ENCODE assay signal across 7 cellular contexts in genomic region chr10:79266092-79266491, GRCh38.
DNase-seq lines count a peak whose midpoint lies in the region; ATAC-seq and TF ChIP-seq lines count a peak whose summit lies in the region.

No MANE protein-coding gene starts in this region.

- no peaks in the 10 kb centered on the region for H3K4me1 Mint-ChIP-seq in Caco-2 (ENCODE audit: low read depth, unreplicated experiment)

- TF ChIP-seq CTCF in liver (IDR thresholded peaks at IDR 0.05; ENCODE audit: low read depth, low read length, missing input control) (no peak), Caco-2 (IDR thresholded peaks at IDR 0.05; ENCODE audit: insufficient read depth in 1 of 2, low read depth in 1 of 2, low read length in 1 of 2, severe bottlenecking in 1 of 2, unreplicated experiment in 1 of 2) (no peak)

- ATAC-seq in GM19023 (IDR thresholded peaks at IDR 0.05; ENCODE audit: unreplicated experiment) (peak; percentile 27), HG02884 (IDR thresholded peaks at IDR 0.05; ENCODE audit: unreplicated experiment) (peak; percentile 14)

- no peaks in the 10 kb centered on the region for H3K9me3 Mint-ChIP-seq in Caco-2 (ENCODE audit: unreplicated experiment)

- H3K4me3 Mint-ChIP-seq in Caco-2 (ENCODE audit: unreplicated experiment), result no peak overlapping the region

- no peaks in the 10 kb centered on the region for H3K9me3 ChIP-seq in liver (ENCODE audit: control insufficient read depth in 4 of 4, low read length in 3 of 4)
- H3K9me3 ChIP-seq in Caco-2, result no peaks in the 10 kb centered on the region

- BruUV-seq in Caco-2 (replicated peaks; lab: Mats Ljungman, UMichigan), result no TSS peak

- H3K9ac ChIP-seq in liver (ENCODE audit: low read depth in 1 of 2, low read length in 2 of 2), result no peak overlapping the region

- H3K27me3 Mint-ChIP-seq in Caco-2 (ENCODE audit: insufficient read depth, unreplicated experiment), result no peaks in the 10 kb centered on the region

- 76% methylated on average over 6 of the region's 6 CpGs for WGBS in liver

- H3K4me1 ChIP-seq in liver (ENCODE audit: control insufficient read depth in 4 of 4, insufficient read depth in 4 of 4, low read length in 3 of 4) (peaks cover 1 to 22% (median 4%) of the 10 kb centered on the region in 4 donors), Caco-2 (peaks cover 14% of the 10 kb centered on the region)

- H3K36me3 ChIP-seq in liver (ENCODE audit: control insufficient read depth in 4 of 4, insufficient read depth in 3 of 4, low read depth in 1 of 4, low read length in 3 of 4), result peaks cover 0 to 4% (median 0%) of the 10 kb centered on the region in 4 donors
- peaks cover 2% of the 10 kb centered on the region for H3K36me3 ChIP-seq in Caco-2 (ENCODE audit: control insufficient read depth, insufficient read depth, low read length)

- intact Hi-C loops in Caco-2 (cut with micrococcal nuclease; ENCODE audit: unreplicated experiment), result no loop called here

- TF ChIP-seq RAD21 in liver (IDR thresholded peaks at IDR 0.05), result no peak

- H3K4me3 ChIP-seq in liver (ENCODE audit: low read depth in 1 of 3, low read length in 3 of 3) (no peak overlapping the region), Caco-2 (ENCODE audit: low read depth, low read length) (no peak overlapping the region)

- no peaks in the 10 kb centered on the region for H3K27me3 ChIP-seq in liver (ENCODE audit: control insufficient read depth in 4 of 4, insufficient read depth in 4 of 4, low read length in 3 of 4)
- H3K27me3 ChIP-seq in Caco-2 (replicated peaks; ENCODE audit: control insufficient read depth, insufficient read depth, low read length), result no peaks in the 10 kb centered on the region

- CTCF ChIA-PET in Caco-2 (lab: Charles Lee), result no interaction called here

- H3K27ac ChIP-seq in liver (ENCODE audit: low read depth in 1 of 2, low read length in 2 of 2), result peak overlapping the region; percentile 77 to 80

- peak; percentile 59 for DNase-seq in UCSD-AML1 (lab: John Stamatoyannopoulos, UW; ENCODE audit: unreplicated experiment)
- DNase-seq in Caco-2, result no peak
- no peak for DNase-seq in D341Med (ENCODE audit: low spot score)
- DNase-seq in DMS114 treated with DMSO at 0.1 percent for 48 hours (lab: John Stamatoyannopoulos, UW; ENCODE audit: unreplicated experiment), result no peak

- H3K27ac Mint-ChIP-seq in Caco-2 (ENCODE audit: unreplicated experiment), result no peak overlapping the region

- peaks cover 26% of the 10 kb centered on the region for H3K36me3 Mint-ChIP-seq in Caco-2 (ENCODE audit: insufficient read depth, unreplicated experiment)

- POLR2A ChIA-PET in Caco-2 (lab: Charles Lee), result no interaction called here

TF ChIP-seq in liver, 16 proteins besides CTCF, POLR2A, EP300 and RAD21:
- no peak for TF ChIP-seq RXRA (IDR thresholded peaks at IDR 0.05)
- no peak for TF ChIP-seq JUND (IDR thresholded peaks at IDR 0.05)
